Comparison of ENCODE assay signal across 8 cellular contexts in genomic region chr3:14921034-14921616, GRCh38. TPM values are rescaled to one million over a fixed set of nuclear protein-coding genes. Genes with fewer than 3 reads are reported as not detected.
A peak's percentile ranks its signal among the peaks of the same experiment; 100 is the strongest.
DNase-seq lines count a peak whose midpoint lies in the region; ATAC-seq and TF ChIP-seq lines count a peak whose summit lies in the region.

No MANE protein-coding gene starts in this region.

- H3K9me3 Mint-ChIP-seq in chondrocyte (ENCODE audit: low read depth) = no peaks in the 10 kb centered on the region

- peak; percentile 70 for ATAC-seq in HG03196 (IDR thresholded peaks at IDR 0.05; ENCODE audit: unreplicated experiment)
- peak; percentile 97 for ATAC-seq in left lobe of liver

- peak; percentile 99 for TF ChIP-seq CTCF in chondrocyte (IDR thresholded peaks at IDR 0.05)

- H3K4me3 Mint-ChIP-seq in chondrocyte (ENCODE audit: unreplicated experiment) = no peak overlapping the region

- H3K27ac Mint-ChIP-seq in chondrocyte (ENCODE audit: unreplicated experiment) = no peak overlapping the region

- H3K27me3 Mint-ChIP-seq in chondrocyte (ENCODE audit: low read depth) = peaks cover 18% of the 10 kb centered on the region

- H3K4me1 Mint-ChIP-seq in chondrocyte (ENCODE audit: low read depth) = peaks cover 5% of the 10 kb centered on the region

- H3K36me3 Mint-ChIP-seq in chondrocyte (ENCODE audit: low read depth) = no peaks in the 10 kb centered on the region

- peak; percentile 82 for DNase-seq in SIG-M5 treated with dmso at 0.1 percent for 504 hours (lab: John Stamatoyannopoulos, UW; ENCODE audit: unreplicated experiment)
- DNase-seq in SIG-M5 (lab: John Stamatoyannopoulos, UW) = no peak
- peak; percentile 66 for DNase-seq in NCI-H510A (lab: John Stamatoyannopoulos, UW)
- peak; percentile 73 to 79 for DNase-seq in activated CD4-positive, alpha-beta T cell treated with anti-CD3 and anti-CD28 coated beads for 4 hours
- no peak for DNase-seq in chondrocyte (ENCODE audit: low spot score)
- DNase-seq in left lobe of liver (ENCODE audit: low spot score) = peak; percentile 89
- peak; percentile 81 for DNase-seq in stimulated activated CD4-positive, alpha-beta T cell treated with anti-CD3 and anti-CD28 coated beads, Interleukin-4, amount 100 ng/mL, for 1 hour

RNA-seq across cellular contexts. Expression of gene NR2C2, which starts 26.3 kb away (rescaled TPM):
- total RNA-seq in chondrocyte (33.3 to 42.5 TPM (median 41.7 TPM) in 3 replicates), left lobe of liver (14.2 TPM)

Comparison
In these comparisons a context has a peak if more than half of its experiments do, and no peak if none do; other contexts are left out.
1. DNase-seq: peak in SIG-M5 treated with dmso at 0.1 percent for 504 hours (single experiment), NCI-H510A (single experiment), activated CD4-positive, alpha-beta T cell treated with anti-CD3 and anti-CD28 coated beads for 4 hours (2 of 2), left lobe of liver (single experiment) and stimulated activated CD4-positive, alpha-beta T cell treated with anti-CD3 and anti-CD28 coated beads, Interleukin-4, amount 100 ng/mL, for 1 hour (single experiment); none in SIG-M5 (single experiment) and chondrocyte (single experiment).